In genomic region chr11:116605543-116605942, GRCh38 we compare ENCODE assay signal across 1 cellular context.
TF ChIP-seq lines count a peak whose summit lies in the region.

No MANE protein-coding gene starts in this region.

TF ChIP-seq in HepG2, 621 proteins besides CTCF, POLR2A, EP300 and RAD21 (continued from another document and continues in another):
- TF ChIP-seq NR2C2 (CRISPR knock-in tag; IDR thresholded peaks at IDR 0.05; ENCODE audit: borderline replicate concordance) (no peak), GPBP1L1 (CRISPR knock-in tag; IDR thresholded peaks at IDR 0.05) (no peak), NFIC (IDR thresholded peaks at IDR 0.05; ENCODE audit: low read length) (no peak), RERE (CRISPR knock-in tag; IDR thresholded peaks at IDR 0.05; ENCODE audit: low read depth) (no peak), FOXK2 (IDR thresholded peaks at IDR 0.05) (no peak), PAXIP1 (CRISPR knock-in tag; conservative IDR thresholded peaks at IDR 0.05) (no peak), REPIN1 (CRISPR knock-in tag; IDR thresholded peaks at IDR 0.05; ENCODE audit: borderline replicate concordance, low read depth) (peak; percentile 66), SNAI1 (CRISPR knock-in tag; IDR thresholded peaks at IDR 0.05; ENCODE audit: borderline replicate concordance) (no peak), ZNF614 (CRISPR knock-in tag; IDR thresholded peaks at IDR 0.05; ENCODE audit: borderline replicate concordance) (peak; percentile 60; the same call in 1 of the 2 replicates), ZNF605 (CRISPR knock-in tag; IDR thresholded peaks at IDR 0.05) (peak; percentile 90), THAP9 (CRISPR knock-in tag; IDR thresholded peaks at IDR 0.05; ENCODE audit: borderline replicate concordance) (no peak), ZNF557 (CRISPR knock-in tag; IDR thresholded peaks at IDR 0.05) (peak; percentile 94; the same call in 1 of the 2 replicates), JUND (CRISPR knock-in tag; IDR thresholded peaks at IDR 0.05) (no peak), IRX3 (CRISPR knock-in tag; IDR thresholded peaks at IDR 0.05; ENCODE audit: borderline replicate concordance, low read depth) (peak; percentile 49; the same call in 1 of the 2 replicates), GTF3A (CRISPR knock-in tag; conservative IDR thresholded peaks at IDR 0.05) (no peak), CREB1 (IDR thresholded peaks at IDR 0.05) (no peak), CREB1 (CRISPR knock-in tag; IDR thresholded peaks at IDR 0.05) (no peak), ZSCAN31 (CRISPR knock-in tag; IDR thresholded peaks at IDR 0.05; ENCODE audit: low read depth) (no peak), ZBTB43 (CRISPR knock-in tag; conservative IDR thresholded peaks at IDR 0.05) (peak; percentile 85), CREM (IDR thresholded peaks at IDR 0.05) (no peak), CREM (CRISPR knock-in tag; IDR thresholded peaks at IDR 0.05) (no peak), SOX6 (IDR thresholded peaks at IDR 0.05) (no peak), SOX6 (CRISPR knock-in tag; IDR thresholded peaks at IDR 0.05) (no peak), ZMAT5 (CRISPR knock-in tag; IDR thresholded peaks at IDR 0.05; ENCODE audit: borderline replicate concordance, low read depth) (no peak), HOXA7 (CRISPR knock-in tag; IDR thresholded peaks at IDR 0.05) (no peak), FOXC1 (CRISPR knock-in tag; IDR thresholded peaks at IDR 0.05; ENCODE audit: borderline replicate concordance) (no peak), KMT2B (CRISPR knock-in tag; IDR thresholded peaks at IDR 0.05) (peak; percentile 68; the same call in 1 of the 2 replicates), REL (CRISPR knock-in tag; conservative IDR thresholded peaks at IDR 0.05) (0 out of 2 replicates have a peak, but pooled peaks have one; percentile 67), EEA1 (CRISPR knock-in tag; IDR thresholded peaks at IDR 0.05; ENCODE audit: borderline replicate concordance) (no peak), ZNF44 (CRISPR knock-in tag; IDR thresholded peaks at IDR 0.05) (no peak), ZNF335 (CRISPR knock-in tag; IDR thresholded peaks at IDR 0.05) (peak; percentile 86; the same call in 1 of the 2 replicates), KLF16 (CRISPR knock-in tag; IDR thresholded peaks at IDR 0.05) (peak in 1 of 2 experiments; percentile 91; a peak in 2 of 4 replicates), ESRRA (CRISPR knock-in tag; IDR thresholded peaks at IDR 0.05; ENCODE audit: low read depth) (no peak), ZNF746 (CRISPR knock-in tag; IDR thresholded peaks at IDR 0.05) (no peak), EZH2 (conservative IDR thresholded peaks at IDR 0.05; ENCODE audit: low read depth, low read length) (no peak), HNRNPL (IDR thresholded peaks at IDR 0.05; ENCODE audit: low read depth, low read length) (no peak), FIP1L1 (IDR thresholded peaks at IDR 0.05; ENCODE audit: borderline replicate concordance, insufficient read depth, low read depth, low read length) (no peak), SP5 (CRISPR knock-in tag; IDR thresholded peaks at IDR 0.05; ENCODE audit: borderline replicate concordance, low read depth) (no peak), RBM22 (optimal IDR thresholded peaks at IDR 0.05; ENCODE audit: low read length) (no peak), YY1 (IDR thresholded peaks at IDR 0.05; ENCODE audit: insufficient read depth, insufficient replicate concordance, low read depth, low read length) (no peak), GABPA (IDR thresholded peaks at IDR 0.05; ENCODE audit: low read depth, low read length) (no peak), GABPA (CRISPR knock-in tag; IDR thresholded peaks at IDR 0.05; ENCODE audit: low read depth) (no peak; the same call in 1 of the 2 replicates), YEATS2 (CRISPR knock-in tag; IDR thresholded peaks at IDR 0.05; ENCODE audit: borderline replicate concordance) (peak; percentile 48; the same call in 1 of the 2 replicates), JDP2 (CRISPR knock-in tag; IDR thresholded peaks at IDR 0.05; ENCODE audit: borderline replicate concordance) (peak; percentile 40; the same call in 1 of the 2 replicates), TCF12 (IDR thresholded peaks at IDR 0.05) (no peak), TCF12 (CRISPR knock-in tag; IDR thresholded peaks at IDR 0.05) (no peak), ZMAT3 (CRISPR knock-in tag; conservative IDR thresholded peaks at IDR 0.05) (peak; percentile 64; the same call in 1 of the 2 replicates), ATF7-NPFF (CRISPR knock-in tag; IDR thresholded peaks at IDR 0.05; ENCODE audit: low read depth) (no peak), ZGPAT (CRISPR knock-in tag; IDR thresholded peaks at IDR 0.05) (no peak), ZNF282 (IDR thresholded peaks at IDR 0.05; ENCODE audit: partially characterized antibody) (no peak), ZNF564 (CRISPR knock-in tag; IDR thresholded peaks at IDR 0.05) (0 out of 2 replicates have a peak, but pooled peaks have one; percentile 33)
